In genomic region chr1:92747735-92748134, GRCh38 we compare ENCODE assay signal across 24 cellular contexts. TPM values are rescaled to one million over a fixed set of nuclear protein-coding genes. Genes with fewer than 3 reads are reported as not detected.
A peak's percentile ranks its signal among the peaks of the same experiment; 100 is the strongest.
DNase-seq lines count a peak whose midpoint lies in the region; ATAC-seq and TF ChIP-seq lines count a peak whose summit lies in the region.
"Had no signal": no experiment of that assay in that cellular context is flagged by ENCODE, and none has a peak within 500 bp of the region (broad histone marks: within the 10 kb centered on the region; RNA-seq: fewer than 3 reads in every experiment).

No MANE protein-coding gene starts in this region.

- no peak overlapping the region for H3K27ac Mint-ChIP-seq in CD4-positive, alpha-beta T cell
- no peak overlapping the region for H3K27ac Mint-ChIP-seq in natural killer cell
- H3K27ac Mint-ChIP-seq: activated CD4-positive, alpha-beta T cell treated with anti-CD3 and anti-CD28 coated beads, Interleukin-2, amount 10 ng/mL, durations not matched to agents 24 days and 14 days; activated CD8-positive, alpha-beta memory T cell treated with anti-CD3 and anti-CD28 coated beads, Interleukin-2, amount 10 ng/mL, durations not matched to agents 7 days and 5 days; activated T-helper 1 cell treated with anti-CD3 and anti-CD28 coated beads, Interleukin-12 subunit alpha, Interleukin-12 subunit beta, Interleukin-2, Interleukin-4 antibody, amounts not matched to agents 30 ng/mL and 10 ng/mL and 1 ng/mL, durations not matched to agents 14 hours and 24 hours and 36 hours; CD4-positive, CD25-positive, alpha-beta regulatory T cell had no signal

- H3K4me3 Mint-ChIP-seq in CD4-positive, alpha-beta T cell: no peak overlapping the region
- no peak overlapping the region for H3K4me3 Mint-ChIP-seq in natural killer cell
- H3K4me3 Mint-ChIP-seq: activated CD4-positive, alpha-beta T cell treated with anti-CD3 and anti-CD28 coated beads, Interleukin-2, amount 10 ng/mL, durations not matched to agents 24 days and 14 days; activated CD8-positive, alpha-beta memory T cell treated with anti-CD3 and anti-CD28 coated beads, Interleukin-2, amount 10 ng/mL, durations not matched to agents 7 days and 5 days; activated T-helper 1 cell treated with anti-CD3 and anti-CD28 coated beads, Interleukin-12 subunit alpha, Interleukin-12 subunit beta, Interleukin-2, Interleukin-4 antibody, amounts not matched to agents 30 ng/mL and 10 ng/mL and 1 ng/mL, durations not matched to agents 14 hours and 24 hours and 36 hours; CD4-positive, CD25-positive, alpha-beta regulatory T cell; naive thymus-derived CD8-positive, alpha-beta T cell had no signal

- H3K9ac ChIP-seq in GM23248: no peak overlapping the region
- no peak overlapping the region for H3K9ac ChIP-seq in fibroblast of lung (ENCODE audit: insufficient read depth, low read length)
- H3K9ac ChIP-seq: KMS-11 had no signal

- 90 to 91% methylated on average over 1 of the region's 1 CpG for WGBS in GM23248 (ENCODE audit: low coverage in 1 of 2, low lambda C conversion rate in 2 of 2, missing lambda C conversion rate in 2 of 2), 2 experiments

- no peak overlapping the region for H3K4me2 ChIP-seq in GM23248 (ENCODE audit: unreplicated experiment)
- H3K4me2 ChIP-seq in fibroblast of lung (ENCODE audit: extremely low read depth, insufficient read depth, low read length): no peak overlapping the region
- H3K4me2 ChIP-seq: KMS-11, PC-9 had no signal

- H3K36me3 Mint-ChIP-seq in CD4-positive, alpha-beta T cell (ENCODE audit: low read depth): no peaks in the 10 kb centered on the region
- H3K36me3 Mint-ChIP-seq in natural killer cell: no peaks in the 10 kb centered on the region
- H3K36me3 Mint-ChIP-seq: activated CD8-positive, alpha-beta memory T cell treated with anti-CD3 and anti-CD28 coated beads, Interleukin-2, amount 10 ng/mL, durations not matched to agents 7 days and 5 days; CD4-positive, CD25-positive, alpha-beta regulatory T cell; naive thymus-derived CD8-positive, alpha-beta T cell had no signal

- DNase-seq in AG08396 (ENCODE audit: low spot score) (peak; percentile 17), GM23248 (peak; percentile 52), fibroblast of lung (ENCODE audit: low read depth in 2 of 2) (peak; percentile 22 to 42), medulla oblongata (ENCODE audit: extremely low spot score) (peak; percentile 20), H7 (no peak), natural killer cell (no peak)
- no peak for DNase-seq in CD4-positive, alpha-beta T cell
- DNase-seq: ACHN; activated CD4-positive, alpha-beta T cell treated with anti-CD3 and anti-CD28 coated beads, Interleukin-2, amount 10 ng/mL, durations not matched to agents 24 days and 14 days; activated CD8-positive, alpha-beta memory T cell treated with anti-CD3 and anti-CD28 coated beads, Interleukin-2, amount 10 ng/mL, durations not matched to agents 7 days and 5 days; activated naive CD4-positive, alpha-beta T cell treated with anti-CD3 and anti-CD28 coated beads, Interleukin-2, amount 50 U/mL, for 16 hours; CD4-positive, CD25-positive, alpha-beta regulatory T cell; cerebellar nuclear complex; naive thymus-derived CD8-positive, alpha-beta T cell; NCI-H1930; NCI-H446; ovary; sigmoid colon; SJCRH30 had no signal

- peaks cover 4% of the 10 kb centered on the region for H3K27me3 Mint-ChIP-seq in CD4-positive, alpha-beta T cell
- H3K27me3 Mint-ChIP-seq in natural killer cell (ENCODE audit: low read depth in 2 of 2): peaks cover 0 to 2% of the 10 kb centered on the region in 2 donors

- ATAC-seq in GM19467 (IDR thresholded peaks at IDR 0.05; ENCODE audit: unreplicated experiment): no peak
- no peak for ATAC-seq in CD4-positive, alpha-beta T cell (ENCODE audit: poor library complexity)
- no peak for ATAC-seq in natural killer cell
- ATAC-seq: activated CD8-positive, alpha-beta memory T cell treated with anti-CD3 and anti-CD28 coated beads, Interleukin-2, amount 10 ng/mL, durations not matched to agents 7 days and 5 days; naive thymus-derived CD8-positive, alpha-beta T cell had no signal

- H2AFZ ChIP-seq in GM23248 (no peak overlapping the region), fibroblast of lung (ENCODE audit: low read length) (no peak overlapping the region)
- H2AFZ ChIP-seq: PC-9 had no signal

- H3K27ac ChIP-seq in GM23248: no peak overlapping the region
- no peak overlapping the region for H3K27ac ChIP-seq in fibroblast of lung (ENCODE audit: insufficient read depth, low read length)
- H3K27ac ChIP-seq in CD4-positive, alpha-beta T cell (ENCODE audit: low read depth, low read length): no peak overlapping the region
- H3K27ac ChIP-seq: ascending aorta, KMS-11, ovary, PC-9, sigmoid colon, SJCRH30 had no signal

- no peaks in the 10 kb centered on the region for H3K9me2 ChIP-seq in GM23248 (ENCODE audit: insufficient read depth)

- H3K4me1 Mint-ChIP-seq in CD4-positive, alpha-beta T cell (ENCODE audit: low read depth): no peaks in the 10 kb centered on the region
- no peaks in the 10 kb centered on the region for H3K4me1 Mint-ChIP-seq in natural killer cell
- H3K4me1 Mint-ChIP-seq: activated CD4-positive, alpha-beta T cell treated with anti-CD3 and anti-CD28 coated beads, Interleukin-2, amount 10 ng/mL, durations not matched to agents 24 days and 14 days; activated CD8-positive, alpha-beta memory T cell treated with anti-CD3 and anti-CD28 coated beads, Interleukin-2, amount 10 ng/mL, durations not matched to agents 7 days and 5 days had no signal

- intact Hi-C loops in CD4-positive, alpha-beta T cell (cut with DNase I, micrococcal nuclease): no loop called here
- intact Hi-C loops in natural killer cell (cut with micrococcal nuclease): no loop called here

- no peaks in the 10 kb centered on the region for H3K9me3 Mint-ChIP-seq in CD4-positive, alpha-beta T cell
- no peaks in the 10 kb centered on the region for H3K9me3 Mint-ChIP-seq in natural killer cell
- H3K9me3 Mint-ChIP-seq: activated CD4-positive, alpha-beta T cell treated with anti-CD3 and anti-CD28 coated beads, Interleukin-2, amount 10 ng/mL, durations not matched to agents 24 days and 14 days; activated T-helper 1 cell treated with anti-CD3 and anti-CD28 coated beads, Interleukin-12 subunit alpha, Interleukin-12 subunit beta, Interleukin-2, Interleukin-4 antibody, amounts not matched to agents 30 ng/mL and 10 ng/mL and 1 ng/mL, durations not matched to agents 14 hours and 24 hours and 36 hours; CD4-positive, CD25-positive, alpha-beta regulatory T cell; naive thymus-derived CD8-positive, alpha-beta T cell had no signal

- peaks cover 8% of the 10 kb centered on the region for H3F3A ChIP-seq in GM23248 (ENCODE audit: insufficient read depth)

- TF ChIP-seq CTCF in fibroblast of lung (conservative IDR thresholded peaks at IDR 0.05 in 1 of 2, IDR thresholded peaks at IDR 0.05 in 1 of 2; ENCODE audit: low read depth in 1 of 2, low read length in 2 of 2): no peak
- no peak for TF ChIP-seq CTCF in CD4-positive, alpha-beta T cell (IDR thresholded peaks at IDR 0.05)
- no peak for TF ChIP-seq CTCF in natural killer cell (IDR thresholded peaks at IDR 0.05)

- H3K4me1 ChIP-seq in GM23248 (ENCODE audit: insufficient read depth) (peaks cover 6% of the 10 kb centered on the region; the same call in 1 of the 2 replicates), fibroblast of lung (ENCODE audit: control insufficient read depth, extremely low read depth, insufficient read depth, low read length) (peaks cover 3% of the 10 kb centered on the region)
- H3K4me1 ChIP-seq: ascending aorta, SJCRH30 had no signal

- H3K36me3 ChIP-seq in GM23248 (ENCODE audit: low read depth) (no peaks in the 10 kb centered on the region), fibroblast of lung (ENCODE audit: control insufficient read depth, insufficient read depth, low read length) (no peaks in the 10 kb centered on the region), H7 (replicated peaks; ENCODE audit: control insufficient read depth, insufficient read depth, low read length) (no peaks in the 10 kb centered on the region)
- H3K36me3 ChIP-seq: ascending aorta, ovary, sigmoid colon, SJCRH30 had no signal

- CTCF ChIA-PET in CD4-positive, alpha-beta T cell (lab: Charles Lee): interaction anchor here (0.6 to 2.7 kb wide), 2 partner anchors 71 to 1135 kb away, joined by 3 to 17 read pairs; no protein-coding TSS in a partner anchor

- no peaks in the 10 kb centered on the region for H4K20me1 ChIP-seq in GM23248 (ENCODE audit: insufficient read depth)
- no peaks in the 10 kb centered on the region for H4K20me1 ChIP-seq in fibroblast of lung (ENCODE audit: control insufficient read depth, extremely low read depth, insufficient read depth, low read length)

- in situ Hi-C loops in GM23248 (cut with MboI): loop anchor here (5.0 kb wide), 1 partner anchor 70 kb away; no protein-coding TSS in a partner anchor

- H3K27me3 ChIP-seq in GM23248 (replicated peaks; ENCODE audit: insufficient read depth) (no peaks in the 10 kb centered on the region), fibroblast of lung (ENCODE audit: control insufficient read depth, insufficient read depth, low read length) (no peaks in the 10 kb centered on the region), H7 (ENCODE audit: control insufficient read depth, insufficient read depth, low read length) (no peaks in the 10 kb centered on the region)
- H3K27me3 ChIP-seq in CD4-positive, alpha-beta T cell (ENCODE audit: control insufficient read depth, insufficient read depth, low read length): no peaks in the 10 kb centered on the region
- H3K27me3 ChIP-seq: ascending aorta, ovary, sigmoid colon, SJCRH30 had no signal

- H3K79me2 ChIP-seq in GM23248 (ENCODE audit: insufficient read depth) (peaks cover 72% of the 10 kb centered on the region), fibroblast of lung (ENCODE audit: control insufficient read depth, insufficient read depth, low read length) (peaks cover 21% of the 10 kb centered on the region)

- H3K9me3 ChIP-seq in GM23248 (ENCODE audit: low read depth) (no peaks in the 10 kb centered on the region), fibroblast of lung (ENCODE audit: control insufficient read depth, insufficient read depth, low read depth, low read length) (no peaks in the 10 kb centered on the region)
- no peaks in the 10 kb centered on the region for H3K9me3 ChIP-seq in CD4-positive, alpha-beta T cell (ENCODE audit: control insufficient read depth, low read length)
- H3K9me3 ChIP-seq: ascending aorta, ovary, SJCRH30 had no signal

- POLR2A ChIA-PET in CD4-positive, alpha-beta T cell (lab: Charles Lee): no interaction called here

- H3K4me3 ChIP-seq in GM23248 (no peak overlapping the region), fibroblast of lung (replicated peaks in 1 of 4; ENCODE audit: control extremely low read depth in 1 of 4, insufficient read depth in 1 of 4, low read depth in 3 of 4, low read length in 4 of 4) (no peak overlapping the region), H7 (ENCODE audit: insufficient read depth, low read depth, low read length) (no peak overlapping the region)
- H3K4me3 ChIP-seq: ascending aorta, ovary, PC-9, sigmoid colon, SJCRH30 had no signal

RNA-seq across cellular contexts. Expression of gene EVI5, which starts 37.2 kb away (rescaled TPM):
- total RNA-seq in GM23248 (2014; rRNA removed; shearing (Covaris generic)): 16.5 and 24.5 TPM in 2 replicates
- 18.7 and 20.0 TPM in 2 replicates for polyA plus RNA-seq in GM23248 (2016; fragmentation: Nextera tagmentation; extraction: Ambion mirVana)
- total RNA-seq in fibroblast of lung: 40.1 and 48.1 TPM in 2 replicates
- polyA plus RNA-seq in fibroblast of lung: 31.9 and 32.5 TPM in 2 replicates
- polyA plus RNA-seq in fibroblast of lung (2012): 13.9 and 17.6 TPM in 2 replicates
- polyA minus RNA-seq in fibroblast of lung (ENCODE audit: low replicate concordance): 5.4 and 8.8 TPM in 2 replicates
- total RNA-seq in H7 (2014; rRNA removed; shearing (Covaris generic)): 4.4 and 16.1 TPM in 2 replicates
- 1 to 10 TPM; 1.8 to 2.0 TPM for total RNA-seq in CD4-positive, alpha-beta T cell
- total RNA-seq in natural killer cell: 1 to 10 TPM; 3.9 to 6.0 (median 5.5) TPM

Comparison
In these comparisons a context has a peak if more than half of its experiments do, and no peak if none do; other contexts are left out.
1. DNase-seq: peak in AG08396 (single experiment), GM23248 (single experiment), fibroblast of lung (2 of 2) and medulla oblongata (single experiment); none in H7 (single experiment), CD4-positive, alpha-beta T cell (0 of 10) and natural killer cell (single experiment).